ENCODE assay signal across 11 cellular contexts in the genomic region with DNA sequence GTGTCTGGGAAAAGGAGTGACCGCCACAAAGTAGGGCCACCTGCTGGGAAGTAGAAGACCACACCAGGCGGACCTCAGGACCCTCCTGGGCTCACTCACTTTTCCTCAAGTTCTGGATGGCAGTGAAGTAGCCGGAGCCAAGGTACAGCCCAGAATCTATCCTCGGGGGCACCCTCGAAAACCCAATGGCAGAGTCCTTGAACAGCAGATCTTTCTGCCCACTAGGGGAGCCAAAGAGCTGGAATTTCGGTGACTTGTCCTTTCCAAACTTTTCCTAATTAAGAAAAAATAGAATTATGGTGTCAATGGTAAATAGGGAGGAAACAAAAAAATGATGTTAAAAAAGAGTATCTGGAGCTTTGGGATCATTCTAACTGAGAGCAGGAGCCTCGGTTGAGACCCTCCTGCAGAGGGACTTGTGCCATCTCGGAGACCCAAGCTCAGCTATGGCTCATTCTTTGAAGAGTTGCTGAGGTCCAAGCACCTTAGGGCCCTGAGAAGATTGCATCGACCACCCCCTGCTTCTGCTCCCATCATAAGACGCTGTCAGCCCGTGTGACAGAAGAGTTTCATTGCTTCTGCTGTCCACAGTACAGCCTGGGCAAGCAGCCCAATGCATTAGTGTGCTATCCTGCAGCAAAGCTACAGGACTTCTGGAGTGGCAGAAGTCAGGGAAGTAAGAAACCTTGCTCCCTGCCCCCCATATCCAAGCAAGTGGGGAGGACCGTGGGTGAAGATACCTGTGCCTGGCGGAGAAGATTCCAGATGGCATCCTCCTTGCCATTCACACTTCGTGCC. TPM values are rescaled to one million over a fixed set of nuclear protein-coding genes. Genes with fewer than 3 reads are reported as not detected.
DNase-seq lines count a peak whose midpoint lies in the region; ATAC-seq, FAIRE-seq and TF ChIP-seq lines count a peak whose summit lies in the region.
"Had no signal": no experiment of that assay in that cellular context is flagged by ENCODE, and none has a peak within 500 bp of the region (broad histone marks: within the 10 kb centered on the region; RNA-seq: fewer than 3 reads in every experiment).

No MANE protein-coding gene starts in this region.

- DNase-seq in HCEC 1CT (peak; percentile 23), astrocyte of the cerebellum (ENCODE audit: low read depth) (no peak), right lobe of liver (no peak), small intestine (no peak), NCI-H524 (lab: John Stamatoyannopoulos, UW) (no peak), islet precursor cell (no peak)
- DNase-seq: nucleus accumbens; stimulated activated naive CD4-positive, alpha-beta T cell had no signal

- H3K4me3 ChIP-seq in astrocyte of the cerebellum (ENCODE audit: low read depth, low read length) (no peak overlapping the region), right lobe of liver (no peak overlapping the region), small intestine (ENCODE audit: low read depth in 1 of 2, low read length in 2 of 2) (no peak overlapping the region)

- ATAC-seq in right lobe of liver (no peak), HG02970 (IDR thresholded peaks at IDR 0.05; ENCODE audit: low FRiP score, unreplicated experiment) (no peak)

- H3K27me3 ChIP-seq in right lobe of liver (no peaks in the 10 kb centered on the region), small intestine (ENCODE audit: control insufficient read depth in 2 of 2, insufficient read depth in 2 of 2, low read length in 2 of 2) (no peaks in the 10 kb centered on the region)

- TF ChIP-seq CTCF in C4-2B (conservative IDR thresholded peaks at IDR 0.05) = peak; percentile 83
- TF ChIP-seq CTCF in astrocyte of the cerebellum (IDR thresholded peaks at IDR 0.05; ENCODE audit: low read depth, low read length, missing control alignments) = peak; percentile 57
- peak; percentile 27 to 55 (median 44) for TF ChIP-seq CTCF in right lobe of liver (IDR thresholded peaks at IDR 0.05)

- intact Hi-C loops in right lobe of liver (cut with DNase I) = no loop called here

- no peak for FAIRE-seq in small intestine (lab: Jason Lieb, UNC)
- FAIRE-seq: TTC549 had no signal

- H3K4me1 ChIP-seq in right lobe of liver = no peaks in the 10 kb centered on the region
- no peaks in the 10 kb centered on the region for H3K4me1 ChIP-seq in small intestine (ENCODE audit: control insufficient read depth in 2 of 2, insufficient read depth in 1 of 2, low read depth in 1 of 2, low read length in 1 of 2)

- WGBS in right lobe of liver (ENCODE audit: insufficient coverage, low coverage, low lambda C conversion rate, missing lambda C conversion rate) = 49% methylated on average over 9 of the region's 14 CpGs
- 66 to 72% (median 70%) methylated on average over 14 of the region's 14 CpGs for WGBS in small intestine, 3 donors

- H3K36me3 ChIP-seq in right lobe of liver (no peaks in the 10 kb centered on the region), small intestine (ENCODE audit: control insufficient read depth in 2 of 2, insufficient read depth in 2 of 2, low read length in 2 of 2) (no peaks in the 10 kb centered on the region)

- no peak for TF ChIP-seq POLR2A in right lobe of liver (IDR thresholded peaks at IDR 0.05)

- in situ Hi-C loops in astrocyte of the cerebellum (cut with HindIII; ENCODE audit: low sequenced_read_pairs) = no loop called here

- H3K27ac ChIP-seq in C4-2B (no peak overlapping the region), right lobe of liver (no peak overlapping the region), small intestine (ENCODE audit: low read depth in 1 of 2, low read length in 1 of 2) (no peak overlapping the region)

- H3K9me3 ChIP-seq in right lobe of liver = no peaks in the 10 kb centered on the region
- H3K9me3 ChIP-seq in small intestine (ENCODE audit: control insufficient read depth, low read depth) = no peaks in the 10 kb centered on the region

RNA-seq across cellular contexts. Expression of a gene that starts 14.8 kb away (rescaled TPM):
- total RNA-seq in right lobe of liver = 1 to 10 TPM in 4 of 6 experiments, under 1 TPM in 2; 0.19 to 3.6 (median 2.0) TPM
- polyA plus RNA-seq in small intestine = 1 to 10 TPM in 1 of 3 donors, under 1 TPM in 2; 0.22 to 6.0 (median 0.81) TPM

RNA-seq across cellular contexts. Expression of a gene that starts 42.9 kb away (rescaled TPM):
- 1 to 10 TPM in 3 of 6 experiments, under 1 TPM in 3; 0.30 to 2.8 (median 1.3) TPM for total RNA-seq in right lobe of liver
- polyA plus RNA-seq in small intestine = 10 to 100 TPM; 11.3 to 13.9 (median 13.0) TPM

RNA-seq across cellular contexts. Expression of a gene that starts 47.8 kb away (rescaled TPM):
- total RNA-seq in right lobe of liver = 10 to 100 TPM; 12.2 to 29.0 (median 20.9) TPM
- polyA plus RNA-seq in small intestine = not detected
